Comparison of ENCODE assay signal across 1 cellular context in genomic region chr7:142722289-142722794, GRCh38.
TF ChIP-seq lines count a peak whose summit lies in the region.

No MANE protein-coding gene starts in this region.

TF ChIP-seq in K562, 482 proteins besides CTCF, POLR2A, EP300 and RAD21:
- TF ChIP-seq ZBTB2 (IDR thresholded peaks at IDR 0.05) (no peak), HMG20A (CRISPR knock-in tag; conservative IDR thresholded peaks at IDR 0.05) (no peak), SAFB (IDR thresholded peaks at IDR 0.05; ENCODE audit: borderline replicate concordance, low read depth, low read length) (no peak), NEUROD1 (IDR thresholded peaks at IDR 0.05; ENCODE audit: borderline replicate concordance, low read depth, low read length, partially characterized antibody) (no peak), AFF4 (CRISPR knock-in tag; IDR thresholded peaks at IDR 0.05) (no peak), MCM7 (IDR thresholded peaks at IDR 0.05) (no peak), ZNF696 (CRISPR knock-in tag; conservative IDR thresholded peaks at IDR 0.05) (no peak), ZNF140 (CRISPR knock-in tag; IDR thresholded peaks at IDR 0.05) (no peak), TAF9B (IDR thresholded peaks at IDR 0.05; ENCODE audit: partially characterized antibody) (no peak), XRCC3 (IDR thresholded peaks at IDR 0.05) (no peak), EP400 (IDR thresholded peaks at IDR 0.05) (no peak), ZNF592 (IDR thresholded peaks at IDR 0.05) (no peak), BRD4 (IDR thresholded peaks at IDR 0.05) (no peak)
- TF ChIP-seq, protein P1, sequence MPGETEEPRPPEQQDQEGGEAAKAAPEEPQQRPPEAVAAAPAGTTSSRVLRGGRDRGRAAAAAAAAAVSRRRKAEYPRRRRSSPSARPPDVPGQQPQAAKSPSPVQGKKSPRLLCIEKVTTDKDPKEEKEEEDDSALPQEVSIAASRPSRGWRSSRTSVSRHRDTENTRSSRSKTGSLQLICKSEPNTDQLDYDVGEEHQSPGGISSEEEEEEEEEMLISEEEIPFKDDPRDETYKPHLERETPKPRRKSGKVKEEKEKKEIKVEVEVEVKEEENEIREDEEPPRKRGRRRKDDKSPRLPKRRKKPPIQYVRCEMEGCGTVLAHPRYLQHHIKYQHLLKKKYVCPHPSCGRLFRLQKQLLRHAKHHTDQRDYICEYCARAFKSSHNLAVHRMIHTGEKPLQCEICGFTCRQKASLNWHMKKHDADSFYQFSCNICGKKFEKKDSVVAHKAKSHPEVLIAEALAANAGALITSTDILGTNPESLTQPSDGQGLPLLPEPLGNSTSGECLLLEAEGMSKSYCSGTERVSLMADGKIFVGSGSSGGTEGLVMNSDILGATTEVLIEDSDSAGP (CRISPR knock-in tag; IDR thresholded peaks at IDR 0.05) = no peak
- TF ChIP-seq, protein P2, sequence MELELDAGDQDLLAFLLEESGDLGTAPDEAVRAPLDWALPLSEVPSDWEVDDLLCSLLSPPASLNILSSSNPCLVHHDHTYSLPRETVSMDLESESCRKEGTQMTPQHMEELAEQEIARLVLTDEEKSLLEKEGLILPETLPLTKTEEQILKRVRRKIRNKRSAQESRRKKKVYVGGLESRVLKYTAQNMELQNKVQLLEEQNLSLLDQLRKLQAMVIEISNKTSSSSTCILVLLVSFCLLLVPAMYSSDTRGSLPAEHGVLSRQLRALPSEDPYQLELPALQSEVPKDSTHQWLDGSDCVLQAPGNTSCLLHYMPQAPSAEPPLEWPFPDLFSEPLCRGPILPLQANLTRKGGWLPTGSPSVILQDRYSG (tag; conservative IDR thresholded peaks at IDR 0.05; ENCODE audit: low read depth) = no peak
